ENCODE assay signal across 8 cellular contexts in genomic region chr10:73647211-73647874, GRCh38. TPM values are rescaled to one million over a fixed set of nuclear protein-coding genes. Genes with fewer than 3 reads are reported as not detected.
DNase-seq lines count a peak whose midpoint lies in the region; ATAC-seq, FAIRE-seq and TF ChIP-seq lines count a peak whose summit lies in the region.

No MANE protein-coding gene starts in this region.

- TF ChIP-seq EP300 in HepG2 (IDR thresholded peaks at IDR 0.05; ENCODE audit: low read depth in 2 of 2, low read length in 2 of 2) (no peak), HepG2 (CRISPR knock-in tag; IDR thresholded peaks at IDR 0.05; ENCODE audit: borderline replicate concordance) (no peak)

- no peak overlapping the region for H3K4me2 ChIP-seq in HepG2 (ENCODE audit: low read depth, low read length)

- no peaks in the 10 kb centered on the region for H3K36me3 Mint-ChIP-seq in naive thymus-derived CD8-positive, alpha-beta T cell

- ATAC-seq in HepG2 (no peak), upper lobe of right lung (peak; percentile 70), HG03439 (IDR thresholded peaks at IDR 0.05; ENCODE audit: unreplicated experiment) (no peak)
- ATAC-seq in naive thymus-derived CD8-positive, alpha-beta T cell = peak; percentile 43 to 61

- H3K79me2 ChIP-seq in HepG2 (ENCODE audit: insufficient read depth, low read length) = no peaks in the 10 kb centered on the region

- no peaks in the 10 kb centered on the region for H3K9me3 ChIP-seq in liver (ENCODE audit: control insufficient read depth in 4 of 4, low read length in 3 of 4)
- H3K9me3 ChIP-seq in HepG2 (ENCODE audit: low read length) = no peaks in the 10 kb centered on the region
- H3K9me3 ChIP-seq in upper lobe of right lung = no peaks in the 10 kb centered on the region

- CTCF ChIA-PET in HepG2 (lab: Yijun Ruan, JAX; ENCODE audit: low intra/inter-chr PET ratio, low total read pairs) = no interaction called here

- H3K27me3 Mint-ChIP-seq in naive thymus-derived CD8-positive, alpha-beta T cell = peaks cover 0 to 8% (median 4%) of the 10 kb centered on the region in 5 donors

- in situ Hi-C loops in HepG2 (cut with HindIII; ENCODE audit: extremely low pct_ligation_motif_present, low pct_unique_long_range_greater_than_20kb) = loop anchor here (25.0 kb wide), 1 partner anchor 385 kb away; the partner anchor contains the start of gene MRPS16

- no peak overlapping the region for H3K27ac ChIP-seq in liver (ENCODE audit: low read depth in 1 of 2, low read length in 2 of 2)
- no peak overlapping the region for H3K27ac ChIP-seq in HepG2 (ENCODE audit: extremely low read length, insufficient read depth, low read length)
- peak overlapping the region; percentile 51 for H3K27ac ChIP-seq in upper lobe of right lung

- peaks cover 0 to 4% (median 3%) of the 10 kb centered on the region in 4 donors for H3K4me1 ChIP-seq in liver (ENCODE audit: control insufficient read depth in 4 of 4, insufficient read depth in 4 of 4, low read length in 3 of 4)
- H3K4me1 ChIP-seq in HepG2 (ENCODE audit: insufficient read depth, low read length) = peaks cover 27% of the 10 kb centered on the region
- H3K4me1 ChIP-seq in upper lobe of right lung = peaks cover 25% of the 10 kb centered on the region

- H3K27me3 ChIP-seq in liver (ENCODE audit: control insufficient read depth in 4 of 4, insufficient read depth in 4 of 4, low read length in 3 of 4) = no peaks in the 10 kb centered on the region
- H3K27me3 ChIP-seq in HepG2 (ENCODE audit: control insufficient read depth in 1 of 2, insufficient read depth in 2 of 2, low read length in 2 of 2) = 0 out of 5 replicates have a peak, but pooled peaks cover 3 to 4% of the 10 kb centered on the region in 2 experiments
- no peaks in the 10 kb centered on the region for H3K27me3 ChIP-seq in upper lobe of right lung

- H3K9ac ChIP-seq in liver (ENCODE audit: low read depth in 1 of 2, low read length in 2 of 2) (no peak overlapping the region), HepG2 (ENCODE audit: insufficient read depth, low read depth, low read length) (no peak overlapping the region)

- FAIRE-seq in HepG2 (lab: Jason Lieb, UNC) = no peak

- DNase-seq in HepG2 (ENCODE audit: low spot score) (no peak), fibroblast of peridontal ligament (ENCODE audit: extremely low read depth) (peak; percentile 9), upper lobe of right lung (peak; percentile 79), NCI-H187 (lab: John Stamatoyannopoulos, UW) (no peak)
- peak; percentile 73 for DNase-seq in activated CD8-positive, alpha-beta memory T cell treated with anti-CD3 and anti-CD28 coated beads, Interleukin-2, amount 50 U/mL, for 48 hours
- peak in 6 of 10 donors; percentile 2 to 40 (median 26) for DNase-seq in naive thymus-derived CD8-positive, alpha-beta T cell

- TF ChIP-seq RAD21 in liver (IDR thresholded peaks at IDR 0.05) (no peak), HepG2 (CRISPR knock-in tag; IDR thresholded peaks at IDR 0.05) (no peak)

- intact Hi-C loops in HepG2 (cut with micrococcal nuclease; ENCODE audit: unreplicated experiment) (no loop called here), upper lobe of right lung (cut with DNase I) (loop anchor here (5.0 kb wide), 1 partner anchor 120 kb away; no protein-coding TSS in a partner anchor)

- WGBS in liver = 24% methylated on average over 32 of the region's 32 CpGs
- 70% methylated on average over 28 of the region's 32 CpGs for WGBS in HepG2 (ENCODE audit: low lambda C conversion rate)

- peak overlapping the region in 4 of 10 donors; percentile 23 to 81 (median 64) for H3K27ac Mint-ChIP-seq in naive thymus-derived CD8-positive, alpha-beta T cell

- POLR2A ChIA-PET in HepG2 (lab: Yijun Ruan, JAX) = no interaction called here
- POLR2A ChIA-PET in naive thymus-derived CD8-positive, alpha-beta T cell (lab: Charles Lee) = interaction anchor here (0.6 to 1.7 kb wide), 3 partner anchors 29 to 132 kb away, joined by 3 to 4 read pairs (median 4); no protein-coding TSS in a partner anchor

- H3K4me3 Mint-ChIP-seq in naive thymus-derived CD8-positive, alpha-beta T cell = peak overlapping the region; percentile 68 to 87 (median 78)

- peaks cover 4 to 13% (median 10%) of the 10 kb centered on the region in 4 donors for H3K4me1 Mint-ChIP-seq in naive thymus-derived CD8-positive, alpha-beta T cell

- no peaks in the 10 kb centered on the region for H4K20me1 ChIP-seq in HepG2 (ENCODE audit: insufficient read depth, low read length)

- TF ChIP-seq CTCF in liver (IDR thresholded peaks at IDR 0.05; ENCODE audit: low read depth, low read length, missing input control) (no peak), HepG2 (CRISPR knock-in tag; IDR thresholded peaks at IDR 0.05) (no peak), upper lobe of right lung (IDR thresholded peaks at IDR 0.05) (no peak)

- TF ChIP-seq POLR2A in HepG2 (IDR thresholded peaks at IDR 0.05; ENCODE audit: insufficient read depth in 1 of 2, low read depth in 2 of 2, low read length in 2 of 2) = no peak

- no peaks in the 10 kb centered on the region for H3K36me3 ChIP-seq in liver (ENCODE audit: control insufficient read depth in 4 of 4, insufficient read depth in 3 of 4, low read depth in 1 of 4, low read length in 3 of 4)
- H3K36me3 ChIP-seq in HepG2 (replicated peaks in 1 of 2; ENCODE audit: control insufficient read depth in 1 of 2, insufficient read depth in 2 of 2, low read length in 2 of 2) = no peaks in the 10 kb centered on the region
- H3K36me3 ChIP-seq in upper lobe of right lung = no peaks in the 10 kb centered on the region

- no peak overlapping the region for H2AFZ ChIP-seq in HepG2 (ENCODE audit: low read length)

- H3K4me3 ChIP-seq in liver (ENCODE audit: low read depth in 1 of 3, low read length in 3 of 3) = peak overlapping the region in 2 of 3 donors; percentile 38 to 50
- no peak overlapping the region for H3K4me3 ChIP-seq in HepG2 (replicated peaks in 1 of 3; ENCODE audit: insufficient read depth in 1 of 3, low read depth in 2 of 3, low read length in 3 of 3)
- H3K4me3 ChIP-seq in upper lobe of right lung = peak overlapping the region; percentile 70

- no peaks in the 10 kb centered on the region for H3K9me3 Mint-ChIP-seq in naive thymus-derived CD8-positive, alpha-beta T cell

- BruUV-seq in HepG2 (replicated peaks; lab: Mats Ljungman, UMichigan) = no TSS peak

RNA-seq across cellular contexts. Expression of gene MYOZ1, which starts 6.1 kb away (rescaled TPM):
- total RNA-seq in liver (under 1 TPM; 0.17 to 0.23 TPM), HepG2 (2016; rRNA removed; fragmentation: Illumina TruSeq; extraction: Trizol) (not detected in 2 replicates), upper lobe of right lung (5.2 TPM)
- polyA plus RNA-seq in liver (under 1 TPM in 1 of 2 donors, not detected in 1; 0.14 TPM), HepG2 (2011; rRNA removed) (not detected in 2 replicates)
- not detected in 2 replicates for total RNA-seq in HepG2 (2016; cell fraction: cytosol; rRNA removed; fragmentation: Illumina TruSeq; extraction: Trizol; ENCODE audit: low read depth)
- not detected in 2 replicates for total RNA-seq in HepG2 (2016; cell fraction: insoluble cytoplasmic fraction; rRNA removed; fragmentation: Illumina TruSeq; extraction: Trizol)
- total RNA-seq in HepG2 (2016; cell fraction: membrane; rRNA removed; fragmentation: Illumina TruSeq; extraction: Trizol) = not detected in 2 replicates
- total RNA-seq in HepG2 (2016; cell fraction: nucleus; rRNA removed; fragmentation: Illumina TruSeq; extraction: Trizol) = not detected in 2 replicates
- not detected in 2 replicates for polyA plus RNA-seq in HepG2 (2011; cell fraction: cytosol; rRNA removed)
- polyA plus RNA-seq in HepG2 (2011; cell fraction: nucleus; rRNA removed) = not detected in 2 replicates
- not detected in 2 replicates for polyA plus RNA-seq in HepG2 (2012)
- polyA plus RNA-seq in HepG2 (2016; cell fraction: cytosol; fragmentation: Illumina TruSeq; extraction: Trizol; ENCODE audit: low read depth) = not detected in 2 replicates
- not detected in 2 replicates for polyA plus RNA-seq in HepG2 (2016; cell fraction: insoluble cytoplasmic fraction; fragmentation: Illumina TruSeq; extraction: Trizol; ENCODE audit: low read depth)
- polyA plus RNA-seq in HepG2 (2016; cell fraction: membrane; fragmentation: Illumina TruSeq; extraction: Trizol; ENCODE audit: low read depth) = not detected in 2 replicates
- not detected in 2 replicates for polyA plus RNA-seq in HepG2 (2016; cell fraction: nucleus; fragmentation: Illumina TruSeq; extraction: Trizol; ENCODE audit: insufficient read depth, low read depth)
- not detected in 2 replicates for polyA minus RNA-seq in HepG2 (2011; rRNA and poly(A)+ RNA removed; ENCODE audit: low replicate concordance)
- not detected in 2 replicates for polyA minus RNA-seq in HepG2 (2011; cell fraction: cytosol; rRNA and poly(A)+ RNA removed)
- polyA minus RNA-seq in HepG2 (2011; cell fraction: nucleus; rRNA and poly(A)+ RNA removed) = not detected in 2 replicates
- not detected for total RNA-seq in naive thymus-derived CD8-positive, alpha-beta T cell
- not detected for polyA plus RNA-seq in naive thymus-derived CD8-positive, alpha-beta T cell

RNA-seq across cellular contexts. Expression of gene SYNPO2L, which starts 8.5 kb away (rescaled TPM):
- total RNA-seq in liver (under 1 TPM in 1 of 2 donors, not detected in 1; under 0.01 TPM), HepG2 (2016; rRNA removed; fragmentation: Illumina TruSeq; extraction: Trizol) (not detected in 2 replicates), upper lobe of right lung (5.9 TPM)
- polyA plus RNA-seq in liver (under 1 TPM in 1 of 2 donors, not detected in 1; 0.02 TPM), HepG2 (2011; rRNA removed) (not detected in 2 replicates)
- not detected in 2 replicates for total RNA-seq in HepG2 (2016; cell fraction: cytosol; rRNA removed; fragmentation: Illumina TruSeq; extraction: Trizol; ENCODE audit: low read depth)
- not detected in 2 replicates for total RNA-seq in HepG2 (2016; cell fraction: insoluble cytoplasmic fraction; rRNA removed; fragmentation: Illumina TruSeq; extraction: Trizol)
- total RNA-seq in HepG2 (2016; cell fraction: membrane; rRNA removed; fragmentation: Illumina TruSeq; extraction: Trizol) = not detected in 2 replicates
- total RNA-seq in HepG2 (2016; cell fraction: nucleus; rRNA removed; fragmentation: Illumina TruSeq; extraction: Trizol) = not detected in 2 replicates
- not detected in 2 replicates for polyA plus RNA-seq in HepG2 (2011; cell fraction: cytosol; rRNA removed)
- polyA plus RNA-seq in HepG2 (2011; cell fraction: nucleus; rRNA removed) = 0.05 TPM in 1 of 2 replicates, not detected in the other
- not detected in 2 replicates for polyA plus RNA-seq in HepG2 (2012)
- polyA plus RNA-seq in HepG2 (2016; cell fraction: cytosol; fragmentation: Illumina TruSeq; extraction: Trizol; ENCODE audit: low read depth) = not detected in 2 replicates
- not detected in 2 replicates for polyA plus RNA-seq in HepG2 (2016; cell fraction: insoluble cytoplasmic fraction; fragmentation: Illumina TruSeq; extraction: Trizol; ENCODE audit: low read depth)
- not detected in 2 replicates for polyA plus RNA-seq in HepG2 (2016; cell fraction: membrane; fragmentation: Illumina TruSeq; extraction: Trizol; ENCODE audit: low read depth)
- polyA plus RNA-seq in HepG2 (2016; cell fraction: nucleus; fragmentation: Illumina TruSeq; extraction: Trizol; ENCODE audit: insufficient read depth, low read depth) = 0.11 TPM in 1 of 2 replicates, not detected in the other
- not detected in 2 replicates for polyA minus RNA-seq in HepG2 (2011; rRNA and poly(A)+ RNA removed; ENCODE audit: low replicate concordance)
- polyA minus RNA-seq in HepG2 (2011; cell fraction: cytosol; rRNA and poly(A)+ RNA removed) = not detected in 2 replicates
- polyA minus RNA-seq in HepG2 (2011; cell fraction: nucleus; rRNA and poly(A)+ RNA removed) = not detected in 2 replicates
- not detected for total RNA-seq in naive thymus-derived CD8-positive, alpha-beta T cell
- not detected for polyA plus RNA-seq in naive thymus-derived CD8-positive, alpha-beta T cell

RNA-seq across cellular contexts. Expression of gene AGAP5, which starts 50.6 kb away (rescaled TPM):
- total RNA-seq in liver = 1 to 10 TPM; 3.3 to 9.1 TPM
- 1 to 10 TPM; 1.4 to 1.7 TPM for polyA plus RNA-seq in liver
- 2.4 and 5.3 TPM in 2 replicates for total RNA-seq in HepG2 (2016; rRNA removed; fragmentation: Illumina TruSeq; extraction: Trizol)
- total RNA-seq in HepG2 (2016; cell fraction: cytosol; rRNA removed; fragmentation: Illumina TruSeq; extraction: Trizol; ENCODE audit: low read depth) = 11.4 and 13.8 TPM in 2 replicates
- total RNA-seq in HepG2 (2016; cell fraction: insoluble cytoplasmic fraction; rRNA removed; fragmentation: Illumina TruSeq; extraction: Trizol) = 2.6 and 5.2 TPM in 2 replicates
- total RNA-seq in HepG2 (2016; cell fraction: membrane; rRNA removed; fragmentation: Illumina TruSeq; extraction: Trizol) = 6.0 and 7.5 TPM in 2 replicates
- 7.7 and 8.0 TPM in 2 replicates for total RNA-seq in HepG2 (2016; cell fraction: nucleus; rRNA removed; fragmentation: Illumina TruSeq; extraction: Trizol)
- 7.9 and 8.7 TPM in 2 replicates for polyA plus RNA-seq in HepG2 (2011; rRNA removed)
- 2.3 and 2.9 TPM in 2 replicates for polyA plus RNA-seq in HepG2 (2011; cell fraction: cytosol; rRNA removed)
- 29.4 and 34.8 TPM in 2 replicates for polyA plus RNA-seq in HepG2 (2011; cell fraction: nucleus; rRNA removed)
- polyA plus RNA-seq in HepG2 (2012) = 4.3 and 4.9 TPM in 2 replicates
- polyA plus RNA-seq in HepG2 (2016; cell fraction: cytosol; fragmentation: Illumina TruSeq; extraction: Trizol; ENCODE audit: low read depth) = 0.55 and 0.72 TPM in 2 replicates
- polyA plus RNA-seq in HepG2 (2016; cell fraction: insoluble cytoplasmic fraction; fragmentation: Illumina TruSeq; extraction: Trizol; ENCODE audit: low read depth) = 0.89 and 2.3 TPM in 2 replicates
- polyA plus RNA-seq in HepG2 (2016; cell fraction: membrane; fragmentation: Illumina TruSeq; extraction: Trizol; ENCODE audit: low read depth) = 0.94 and 1.8 TPM in 2 replicates
- 25.7 and 29.4 TPM in 2 replicates for polyA plus RNA-seq in HepG2 (2016; cell fraction: nucleus; fragmentation: Illumina TruSeq; extraction: Trizol; ENCODE audit: insufficient read depth, low read depth)
- polyA minus RNA-seq in HepG2 (2011; rRNA and poly(A)+ RNA removed; ENCODE audit: low replicate concordance) = 2.0 and 5.8 TPM in 2 replicates
- 2.1 and 2.5 TPM in 2 replicates for polyA minus RNA-seq in HepG2 (2011; cell fraction: cytosol; rRNA and poly(A)+ RNA removed)
- 10.9 TPM in 2 replicates for polyA minus RNA-seq in HepG2 (2011; cell fraction: nucleus; rRNA and poly(A)+ RNA removed)
- total RNA-seq in naive thymus-derived CD8-positive, alpha-beta T cell = 10 to 100 TPM; 10.5 to 13.2 TPM
- polyA plus RNA-seq in naive thymus-derived CD8-positive, alpha-beta T cell = under 1 TPM in 2 of 3 donors, not detected in 1; 0.19 to 0.30 TPM
- total RNA-seq in upper lobe of right lung = 9.8 TPM

RNA-seq across cellular contexts. Expression of gene USP54, which starts 56.2 kb away (rescaled TPM):
- 1 to 10 TPM; 3.6 to 9.0 TPM for total RNA-seq in liver
- polyA plus RNA-seq in liver = 10 to 100 TPM in 1 of 2 donors, 1 to 10 TPM in 1; 1.3 to 10.4 TPM
- 18.1 and 20.2 TPM in 2 replicates for total RNA-seq in HepG2 (2016; rRNA removed; fragmentation: Illumina TruSeq; extraction: Trizol)
- total RNA-seq in HepG2 (2016; cell fraction: cytosol; rRNA removed; fragmentation: Illumina TruSeq; extraction: Trizol; ENCODE audit: low read depth) = 11.3 and 14.3 TPM in 2 replicates
- 17.6 and 24.1 TPM in 2 replicates for total RNA-seq in HepG2 (2016; cell fraction: insoluble cytoplasmic fraction; rRNA removed; fragmentation: Illumina TruSeq; extraction: Trizol)
- 13.5 and 16.9 TPM in 2 replicates for total RNA-seq in HepG2 (2016; cell fraction: membrane; rRNA removed; fragmentation: Illumina TruSeq; extraction: Trizol)
- total RNA-seq in HepG2 (2016; cell fraction: nucleus; rRNA removed; fragmentation: Illumina TruSeq; extraction: Trizol) = 21.2 and 23.4 TPM in 2 replicates
- 16.1 and 25.0 TPM in 2 replicates for polyA plus RNA-seq in HepG2 (2011; rRNA removed)
- 10.3 and 14.4 TPM in 2 replicates for polyA plus RNA-seq in HepG2 (2011; cell fraction: cytosol; rRNA removed)
- 15.2 and 17.5 TPM in 2 replicates for polyA plus RNA-seq in HepG2 (2011; cell fraction: nucleus; rRNA removed)
- polyA plus RNA-seq in HepG2 (2012) = 9.0 and 10.2 TPM in 2 replicates
- polyA plus RNA-seq in HepG2 (2016; cell fraction: cytosol; fragmentation: Illumina TruSeq; extraction: Trizol; ENCODE audit: low read depth) = 0.40 and 0.62 TPM in 2 replicates
- polyA plus RNA-seq in HepG2 (2016; cell fraction: insoluble cytoplasmic fraction; fragmentation: Illumina TruSeq; extraction: Trizol; ENCODE audit: low read depth) = 8.0 and 9.7 TPM in 2 replicates
- 1.5 and 2.1 TPM in 2 replicates for polyA plus RNA-seq in HepG2 (2016; cell fraction: membrane; fragmentation: Illumina TruSeq; extraction: Trizol; ENCODE audit: low read depth)
- 18.9 and 21.0 TPM in 2 replicates for polyA plus RNA-seq in HepG2 (2016; cell fraction: nucleus; fragmentation: Illumina TruSeq; extraction: Trizol; ENCODE audit: insufficient read depth, low read depth)
- 35.8 and 39.2 TPM in 2 replicates for polyA minus RNA-seq in HepG2 (2011; rRNA and poly(A)+ RNA removed; ENCODE audit: low replicate concordance)
- 9.8 and 12.8 TPM in 2 replicates for polyA minus RNA-seq in HepG2 (2011; cell fraction: cytosol; rRNA and poly(A)+ RNA removed)
- 24.6 and 31.2 TPM in 2 replicates for polyA minus RNA-seq in HepG2 (2011; cell fraction: nucleus; rRNA and poly(A)+ RNA removed)
- total RNA-seq in naive thymus-derived CD8-positive, alpha-beta T cell = 1 to 10 TPM; 5.4 to 7.3 TPM
- polyA plus RNA-seq in naive thymus-derived CD8-positive, alpha-beta T cell = 1 to 10 TPM in 1 of 3 donors, under 1 TPM in 2; 0.71 to 1.7 (median 0.99) TPM
- total RNA-seq in upper lobe of right lung = 114 TPM

Comparison
In these comparisons a context has a peak if more than half of its experiments do, and no peak if none do; other contexts are left out.
1. H3K4me3 ChIP-seq: peak in liver (2 of 3) and upper lobe of right lung (single experiment); none in HepG2 (0 of 3).
2. ATAC-seq: peak in naive thymus-derived CD8-positive, alpha-beta T cell (2 of 2) and upper lobe of right lung (single experiment); none in HepG2 (single experiment) and HG03439 (single experiment).
3. DNase-seq: peak in activated CD8-positive, alpha-beta memory T cell treated with anti-CD3 and anti-CD28 coated beads, Interleukin-2, amount 50 U/mL, for 48 hours (single experiment), fibroblast of peridontal ligament (single experiment), naive thymus-derived CD8-positive, alpha-beta T cell (6 of 10) and upper lobe of right lung (single experiment); none in HepG2 (single experiment) and NCI-H187 (0 of 2).